In the genomic region with DNA sequence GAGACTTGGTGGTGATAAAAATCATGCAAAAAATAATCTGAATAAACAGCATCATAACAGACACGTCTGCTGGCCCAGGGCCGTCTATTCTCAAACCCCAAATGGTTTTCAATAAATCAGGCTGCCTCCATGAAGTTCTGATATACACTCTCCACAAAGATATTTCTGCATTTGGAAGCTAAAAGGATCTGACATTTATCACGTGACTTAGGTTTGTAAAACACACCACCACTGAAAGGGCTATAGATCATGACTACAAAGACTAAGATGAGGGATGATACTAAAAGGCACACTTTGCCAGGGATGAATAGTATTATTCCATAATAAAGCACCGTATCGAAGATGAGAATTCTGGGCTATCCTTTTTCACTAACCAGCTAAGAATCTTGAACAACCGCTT, we compare ENCODE assay signal across 25 cellular contexts.
A peak's percentile ranks its signal among the peaks of the same experiment; 100 is the strongest.
DNase-seq lines count a peak whose midpoint lies in the region; ATAC-seq, FAIRE-seq and TF ChIP-seq lines count a peak whose summit lies in the region.
"Had no signal": no experiment of that assay in that cellular context is flagged by ENCODE, and none has a peak within 500 bp of the region (broad histone marks: within the 10 kb centered on the region; RNA-seq: fewer than 3 reads in every experiment).

No MANE protein-coding gene starts in this region.

- H3K27ac Mint-ChIP-seq in nephron progenitor cell (peak overlapping the region; percentile 93), endodermal cell (no peak overlapping the region)
- H3K27ac Mint-ChIP-seq: B cell; CD4-positive, alpha-beta T cell; CD8-positive, alpha-beta T cell had no signal

- no peaks in the 10 kb centered on the region for H4K20me1 ChIP-seq in K562 (replicated peaks; ENCODE audit: control insufficient read depth, insufficient read depth, low read length)
- H4K20me1 ChIP-seq: BLaER1 treated with 17β-estradiol and CSF1 and Interleukin-3, amounts not matched to agents 10 nM and 100 nM had no signal

- no peak overlapping the region for H3K4me3 Mint-ChIP-seq in nephron progenitor cell
- no peak overlapping the region for H3K4me3 Mint-ChIP-seq in endodermal cell
- H3K4me3 Mint-ChIP-seq: B cell; CD4-positive, alpha-beta T cell; CD8-positive, alpha-beta T cell had no signal

- CTCF ChIA-PET in K562 (lab: Yijun Ruan, JAX; ENCODE audit: low intra/inter-chr PET ratio) = no interaction called here

- no peak for TF ChIP-seq RAD21 in K562 (CRISPR knock-in tag; conservative IDR thresholded peaks at IDR 0.05 in 1 of 2, IDR thresholded peaks at IDR 0.05 in 1 of 2)

- no TSS peak for BruUV-seq in K562 (replicated peaks; lab: Mats Ljungman, UMichigan)

- peaks cover 70% of the 10 kb centered on the region for H3K4me1 Mint-ChIP-seq in nephron progenitor cell
- H3K4me1 Mint-ChIP-seq in endodermal cell = peaks cover 39% of the 10 kb centered on the region
- H3K4me1 Mint-ChIP-seq: B cell had no signal

- H3K27ac ChIP-seq in K562 (ENCODE audit: extremely low read depth, low read depth, low read length) = no peak overlapping the region
- H3K27ac ChIP-seq in endodermal cell (ENCODE audit: low read depth, low read length) = no peak overlapping the region
- H3K27ac ChIP-seq: BLaER1 treated with 17β-estradiol and CSF1 and Interleukin-3, amounts not matched to agents 10 nM and 100 nM; C4-2B had no signal

- TF ChIP-seq POLR2A in K562 (conservative IDR thresholded peaks at IDR 0.05) = no peak

- intact Hi-C loops in K562 (cut with micrococcal nuclease) = no loop called here

- WGBS in K562 (ENCODE audit: insufficient coverage, low coverage, missing lambda C conversion rate) = 4% methylated on average over 6 of the region's 6 CpGs
- WGBS in endodermal cell (ENCODE audit: insufficient coverage in 1 of 2, insufficient read length in 1 of 2), 2 experiments = 97 to 100% methylated on average over 5 to 6 of the region's 6 CpGs

- H3K27me3 ChIP-seq in K562 (ENCODE audit: control insufficient read depth in 2 of 2, insufficient read depth in 2 of 2, low read length in 2 of 2) = no peaks in the 10 kb centered on the region
- H3K27me3 ChIP-seq in endodermal cell (ENCODE audit: control insufficient read depth, insufficient read depth, low read length, poor library complexity, severe bottlenecking) = no peaks in the 10 kb centered on the region
- H3K27me3 ChIP-seq: BLaER1 treated with 17β-estradiol and CSF1 and Interleukin-3, amounts not matched to agents 10 nM and 100 nM had no signal

- H3K36me3 ChIP-seq in K562 (ENCODE audit: control insufficient read depth, insufficient read depth, low read length) = no peaks in the 10 kb centered on the region
- H3K36me3 ChIP-seq in endodermal cell (ENCODE audit: control insufficient read depth, insufficient read depth, low read length) = no peaks in the 10 kb centered on the region
- H3K36me3 ChIP-seq: BLaER1 treated with 17β-estradiol and CSF1 and Interleukin-3, amounts not matched to agents 10 nM and 100 nM had no signal

- FAIRE-seq in K562 (lab: Jason Lieb, UNC) = no peak
- FAIRE-seq: A204.1, D721Med, G401.6, GM12892, GM18507 had no signal

- H3K79me2 ChIP-seq in K562 (ENCODE audit: control insufficient read depth, insufficient read depth, low read length) = no peaks in the 10 kb centered on the region

- peak; percentile 45 to 49 for DNase-seq in NCI-H526 (lab: John Stamatoyannopoulos, UW)
- peak; percentile 37 for DNase-seq in NCI-H526 treated with DMSO at 0.1 percent for 48 hours (lab: John Stamatoyannopoulos, UW)
- DNase-seq in K562 (ENCODE audit: extremely low read depth in 1 of 4, low spot score in 3 of 4) = no peak
- no peak for DNase-seq in nephron progenitor cell
- DNase-seq in LoVo (ENCODE audit: low spot score) = no peak
- DNase-seq in endodermal cell = no peak
- DNase-seq in AG08396 (ENCODE audit: low spot score) = no peak
- no peak for DNase-seq in medulla oblongata (ENCODE audit: extremely low spot score)
- DNase-seq: 8988T; ACHN; AML-193; Caco-2; Calu3; CD4-positive, alpha-beta T cell; CD8-positive, alpha-beta T cell; DMS79 treated with DMSO at 0.1 percent for 48 hours; GF-D8 had no signal

- H3K27me3 Mint-ChIP-seq in nephron progenitor cell (ENCODE audit: low read depth, poor library complexity) = no peaks in the 10 kb centered on the region
- peaks cover 7% of the 10 kb centered on the region for H3K27me3 Mint-ChIP-seq in endodermal cell (ENCODE audit: insufficient read depth)

- H3K9me3 Mint-ChIP-seq in nephron progenitor cell = peaks cover 4% of the 10 kb centered on the region
- no peaks in the 10 kb centered on the region for H3K9me3 Mint-ChIP-seq in endodermal cell
- H3K9me3 Mint-ChIP-seq: CD4-positive, alpha-beta T cell; CD8-positive, alpha-beta T cell had no signal

- in situ Hi-C loops in K562 (cut with MboI) = no loop called here

- POLR2A ChIA-PET in K562 (lab: Yijun Ruan, JAX) = no interaction called here

- no peak overlapping the region for H2AFZ ChIP-seq in K562 (ENCODE audit: low read depth, low read length)

- H3K4me3 ChIP-seq in K562 (no peak overlapping the region), endodermal cell (ENCODE audit: low read length) (no peak overlapping the region)
- H3K4me3 ChIP-seq: BLaER1 treated with 17β-estradiol and CSF1 and Interleukin-3, amounts not matched to agents 10 nM and 100 nM had no signal

- H3K4me1 ChIP-seq in K562 (replicated peaks in 1 of 2; ENCODE audit: control insufficient read depth in 2 of 2, insufficient read depth in 2 of 2, low read length in 2 of 2) = no peaks in the 10 kb centered on the region
- peaks cover 2% of the 10 kb centered on the region for H3K4me1 ChIP-seq in endodermal cell (ENCODE audit: control insufficient read depth, insufficient read depth, low read length)
- H3K4me1 ChIP-seq: BLaER1 treated with 17β-estradiol and CSF1 and Interleukin-3, amounts not matched to agents 10 nM and 100 nM; Caco-2 had no signal

- H3K4me2 ChIP-seq in K562 (ENCODE audit: insufficient read depth, low read length) = no peak overlapping the region
- H3K4me2 ChIP-seq: BLaER1 treated with 17β-estradiol and CSF1 and Interleukin-3, amounts not matched to agents 10 nM and 100 nM had no signal

- ATAC-seq in K562 = no peak
- ATAC-seq: CD8-positive, alpha-beta T cell had no signal

- TF ChIP-seq EP300 in K562 (IDR thresholded peaks at IDR 0.05; ENCODE audit: low read length) = no peak

- H3K9ac ChIP-seq in K562 (ENCODE audit: insufficient read depth in 1 of 2, low read depth in 2 of 2, low read length in 2 of 2) (no peak overlapping the region), endodermal cell (ENCODE audit: extremely low read depth, low read length, poor library complexity, severe bottlenecking) (no peak overlapping the region)
- H3K9ac ChIP-seq: BLaER1 treated with 17β-estradiol and CSF1 and Interleukin-3, amounts not matched to agents 10 nM and 100 nM had no signal

- no peak for TF ChIP-seq CTCF in K562 (IDR thresholded peaks at IDR 0.05 in 2 of 3, conservative IDR thresholded peaks at IDR 0.05 in 1 of 3; ENCODE audit: insufficient read depth in 2 of 3, low read depth in 1 of 3, low read length in 3 of 3)
- TF ChIP-seq CTCF in nephron progenitor cell (IDR thresholded peaks at IDR 0.05) = no peak
- TF ChIP-seq CTCF in endodermal cell (conservative IDR thresholded peaks at IDR 0.05) = no peak

- no peaks in the 10 kb centered on the region for H3K9me3 ChIP-seq in K562 (replicated peaks; ENCODE audit: control insufficient read depth, insufficient read depth, low read depth, low read length)
- no peaks in the 10 kb centered on the region for H3K9me3 ChIP-seq in endodermal cell (ENCODE audit: control insufficient read depth, low read length)
- H3K9me3 ChIP-seq: Caco-2 had no signal

- H3K36me3 Mint-ChIP-seq in nephron progenitor cell (ENCODE audit: low read depth) = no peaks in the 10 kb centered on the region
- no peaks in the 10 kb centered on the region for H3K36me3 Mint-ChIP-seq in endodermal cell (ENCODE audit: low read depth)
- H3K36me3 Mint-ChIP-seq: CD8-positive, alpha-beta T cell had no signal

- H3K9me1 ChIP-seq in K562 (ENCODE audit: control insufficient read depth, insufficient read depth, low read length) = no peaks in the 10 kb centered on the region

TF ChIP-seq in K562, 482 proteins besides CTCF, POLR2A, EP300 and RAD21:
- TF ChIP-seq RAD51 (IDR thresholded peaks at IDR 0.05; ENCODE audit: borderline replicate concordance, low read depth) = peak; percentile 35; the same call in 1 of the 2 replicates
- TF ChIP-seq TFE3 (CRISPR knock-in tag; IDR thresholded peaks at IDR 0.05) = peak; percentile 89
- TF ChIP-seq, protein P1, sequence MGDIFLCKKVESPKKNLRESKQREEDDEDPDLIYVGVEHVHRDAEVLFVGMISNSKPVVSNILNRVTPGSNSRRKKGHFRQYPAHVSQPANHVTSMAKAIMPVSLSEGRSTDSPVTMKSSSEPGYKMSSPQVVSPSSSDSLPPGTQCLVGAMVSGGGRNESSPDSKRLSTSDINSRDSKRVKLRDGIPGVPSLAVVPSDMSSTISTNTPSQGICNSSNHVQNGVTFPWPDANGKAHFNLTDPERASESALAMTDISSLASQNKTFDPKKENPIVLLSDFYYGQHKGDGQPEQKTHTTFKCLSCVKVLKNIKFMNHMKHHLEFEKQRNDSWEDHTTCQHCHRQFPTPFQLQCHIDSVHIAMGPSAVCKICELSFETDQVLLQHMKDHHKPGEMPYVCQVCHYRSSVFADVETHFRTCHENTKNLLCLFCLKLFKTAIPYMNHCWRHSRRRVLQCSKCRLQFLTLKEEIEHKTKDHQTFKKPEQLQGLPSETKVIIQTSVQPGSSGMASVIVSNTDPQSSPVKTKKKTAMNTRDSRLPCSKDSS (IDR thresholded peaks at IDR 0.05; ENCODE audit: low read depth, partially characterized antibody) = no peak

Comparison
In these comparisons a context has a peak if more than half of its experiments do, and no peak if none do; other contexts are left out.
1. DNase-seq: peak in NCI-H526 (2 of 2) and NCI-H526 treated with DMSO at 0.1 percent for 48 hours (single experiment); none in K562 (0 of 4), nephron progenitor cell (single experiment), LoVo (single experiment), endodermal cell (single experiment), AG08396 (single experiment) and medulla oblongata (single experiment).